8 cellular contexts compared by ENCODE assay signal in genomic region chr15:43746245-43746902, GRCh38. TPM values are rescaled to one million over a fixed set of nuclear protein-coding genes. Genes with fewer than 3 reads are reported as not detected.
DNase-seq lines count a peak whose midpoint lies in the region; ATAC-seq lines count a peak whose summit lies in the region.
"Not testable (repeated sequence)": the region's sequence is repeated elsewhere in the genome, so short reads cannot be mapped to it uniquely, and the experiment has no call there.

Gene PDIA3, plus strand, starts transcription at chr15:43746438. Its CDS starts 102 bp downstream, at chr15:43746540.

- H3K9me3 ChIP-seq in HUES64 (ENCODE audit: insufficient read depth, low read depth, low read length): not testable (repeated sequence)

- peak; percentile 76 for ATAC-seq in GM21515 (IDR thresholded peaks at IDR 0.05; ENCODE audit: unreplicated experiment)

- H3K27ac ChIP-seq in HUES64 (ENCODE audit: low read depth, low read length): peak within 1 kb of the TSS; percentile 96

- H3K27me3 ChIP-seq in HUES64 (ENCODE audit: insufficient read depth, low read length): not testable (repeated sequence)

- peak within 1 kb of the TSS; percentile 83 for H3K4me3 ChIP-seq in HUES64 (ENCODE audit: low read length)

- WGBS in HUES64: under 1% methylated on average over 84 of the region's 84 CpGs

- DNase-seq in D341Med (ENCODE audit: low spot score): peak; percentile 96
- DNase-seq in OCI-M1 (lab: John Stamatoyannopoulos, UW): peak; percentile 96
- DNase-seq in activated T-cell treated with anti-CD3 and anti-CD28 coated beads for 4 hours: peak; percentile 70
- peak; percentile 90 for DNase-seq in epidermal melanocyte (ENCODE audit: insufficient read length, low spot score)
- DNase-seq in midbrain (lab: John Stamatoyannopoulos, UW): peak; percentile 96
- DNase-seq in stimulated activated CD8-positive, alpha-beta memory T cell treated with anti-CD3 and anti-CD28 coated beads, Interleukin-15, amount 100 ng/mL, for 4 hours (ENCODE audit: low read depth in 2 of 2): peak; percentile 73 to 84

- H3K4me1 ChIP-seq in HUES64 (ENCODE audit: insufficient read depth, low read length): not testable (repeated sequence)

- peak within 1 kb of the TSS; percentile 94 for H3K9ac ChIP-seq in HUES64 (ENCODE audit: low read depth, low read length)

- H3K36me3 ChIP-seq in HUES64 (ENCODE audit: insufficient read depth, low read length): peaks cover 13% of the 10 kb centered on the region

RNA-seq across cellular contexts. Expression of gene PDIA3, which starts in this region (rescaled TPM):
- 398 TPM for polyA plus RNA-seq in HUES64 (2013, experiment 1 of 2)
- 402 TPM for polyA plus RNA-seq in HUES64 (2013, experiment 2 of 2)

Comparison
In these comparisons a context has a peak if more than half of its experiments do, and no peak if none do; other contexts are left out.
1. Peak in every context shown above with its lines: DNase-seq, ATAC-seq, H3K4me3 ChIP-seq and H3K27ac ChIP-seq.